ENCODE assay signal across 1 cellular context in genomic region chr5:95857185-95857945, GRCh38.
TF ChIP-seq lines count a peak whose summit lies in the region.

No MANE protein-coding gene starts in this region.

TF ChIP-seq in K562, 482 proteins besides CTCF, POLR2A, EP300 and RAD21 (continued from another document):
- TF ChIP-seq, protein P1, sequence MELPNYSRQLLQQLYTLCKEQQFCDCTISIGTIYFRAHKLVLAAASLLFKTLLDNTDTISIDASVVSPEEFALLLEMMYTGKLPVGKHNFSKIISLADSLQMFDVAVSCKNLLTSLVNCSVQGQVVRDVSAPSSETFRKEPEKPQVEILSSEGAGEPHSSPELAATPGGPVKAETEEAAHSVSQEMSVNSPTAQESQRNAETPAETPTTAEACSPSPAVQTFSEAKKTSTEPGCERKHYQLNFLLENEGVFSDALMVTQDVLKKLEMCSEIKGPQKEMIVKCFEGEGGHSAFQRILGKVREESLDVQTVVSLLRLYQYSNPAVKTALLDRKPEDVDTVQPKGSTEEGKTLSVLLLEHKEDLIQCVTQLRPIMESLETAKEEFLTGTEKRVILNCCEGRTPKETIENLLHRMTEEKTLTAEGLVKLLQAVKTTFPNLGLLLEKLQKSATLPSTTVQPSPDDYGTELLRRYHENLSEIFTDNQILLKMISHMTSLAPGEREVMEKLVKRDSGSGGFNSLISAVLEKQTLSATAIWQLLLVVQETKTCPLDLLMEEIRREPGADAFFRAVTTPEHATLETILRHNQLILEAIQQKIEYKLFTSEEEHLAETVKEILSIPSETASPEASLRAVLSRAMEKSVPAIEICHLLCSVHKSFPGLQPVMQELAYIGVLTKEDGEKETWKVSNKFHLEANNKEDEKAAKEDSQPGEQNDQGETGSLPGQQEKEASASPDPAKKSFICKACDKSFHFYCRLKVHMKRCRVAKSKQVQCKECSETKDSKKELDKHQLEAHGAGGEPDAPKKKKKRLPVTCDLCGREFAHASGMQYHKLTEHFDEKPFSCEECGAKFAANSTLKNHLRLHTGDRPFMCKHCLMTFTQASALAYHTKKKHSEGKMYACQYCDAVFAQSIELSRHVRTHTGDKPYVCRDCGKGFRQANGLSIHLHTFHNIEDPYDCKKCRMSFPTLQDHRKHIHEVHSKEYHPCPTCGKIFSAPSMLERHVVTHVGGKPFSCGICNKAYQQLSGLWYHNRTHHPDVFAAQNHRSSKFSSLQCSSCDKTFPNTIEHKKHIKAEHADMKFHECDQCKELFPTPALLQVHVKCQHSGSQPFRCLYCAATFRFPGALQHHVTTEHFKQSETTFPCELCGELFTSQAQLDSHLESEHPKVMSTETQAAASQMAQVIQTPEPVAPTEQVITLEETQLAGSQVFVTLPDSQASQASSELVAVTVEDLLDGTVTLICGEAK (IDR thresholded peaks at IDR 0.05): no peak
- TF ChIP-seq, protein P1 (CRISPR knock-in tag; IDR thresholded peaks at IDR 0.05): no peak
- TF ChIP-seq RBFOX2 (IDR thresholded peaks at IDR 0.05; ENCODE audit: low read depth, low read length) (no peak), NUFIP1 (IDR thresholded peaks at IDR 0.05; ENCODE audit: partially characterized antibody) (no peak), EGR1 (conservative IDR thresholded peaks at IDR 0.05) (no peak), SOX6 (IDR thresholded peaks at IDR 0.05) (0 out of 2 replicates have a peak, but pooled peaks have one; percentile 30), GATAD2B (IDR thresholded peaks at IDR 0.05; ENCODE audit: borderline replicate concordance) (no peak), RERE (CRISPR knock-in tag; IDR thresholded peaks at IDR 0.05; ENCODE audit: borderline replicate concordance) (no peak)
- TF ChIP-seq, protein P2, sequence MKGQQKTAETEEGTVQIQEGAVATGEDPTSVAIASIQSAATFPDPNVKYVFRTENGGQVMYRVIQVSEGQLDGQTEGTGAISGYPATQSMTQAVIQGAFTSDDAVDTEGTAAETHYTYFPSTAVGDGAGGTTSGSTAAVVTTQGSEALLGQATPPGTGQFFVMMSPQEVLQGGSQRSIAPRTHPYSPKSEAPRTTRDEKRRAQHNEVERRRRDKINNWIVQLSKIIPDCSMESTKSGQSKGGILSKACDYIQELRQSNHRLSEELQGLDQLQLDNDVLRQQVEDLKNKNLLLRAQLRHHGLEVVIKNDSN (CRISPR knock-in tag; IDR thresholded peaks at IDR 0.05): no peak
TF ChIP-seq in K562: peak in this region for 14.
